8 cellular contexts compared by ENCODE assay signal in the genomic region with DNA sequence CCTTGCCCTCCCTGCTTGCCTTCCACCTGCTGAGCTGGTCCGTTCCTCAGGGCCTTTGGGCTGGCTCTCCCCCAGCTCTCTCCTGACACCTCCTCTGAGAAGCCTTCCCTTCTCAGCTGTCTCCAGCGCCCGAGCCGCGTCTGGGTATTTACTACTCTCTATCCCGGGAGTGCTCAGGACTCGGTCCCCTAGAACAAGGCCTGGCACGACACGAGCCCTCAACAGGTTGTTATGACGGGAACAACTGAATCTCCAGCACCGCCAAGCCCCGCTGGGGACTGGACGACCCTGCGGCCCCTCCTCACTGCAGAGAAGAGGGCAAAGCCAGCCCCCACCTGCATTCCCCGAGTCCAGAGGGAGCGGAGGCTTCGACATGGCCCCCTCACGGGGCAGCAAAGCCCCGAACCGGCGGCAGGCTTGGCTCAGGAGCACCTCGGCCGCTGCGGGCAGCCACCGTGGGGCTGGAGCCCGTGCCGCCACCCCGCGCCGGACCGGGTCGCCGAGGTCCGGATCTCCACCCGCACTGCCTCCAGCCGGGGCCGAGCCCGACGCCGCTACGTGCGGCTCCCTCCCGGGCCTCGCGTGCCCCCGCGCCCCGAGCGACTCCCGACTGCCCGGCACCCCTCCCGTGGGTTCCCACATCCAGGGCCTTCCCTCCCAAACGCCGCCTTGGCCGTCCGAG. TPM values are rescaled to one million over a fixed set of nuclear protein-coding genes. Genes with fewer than 3 reads are reported as not detected.
DNase-seq lines count a peak whose midpoint lies in the region; ATAC-seq and TF ChIP-seq lines count a peak whose summit lies in the region.

No MANE protein-coding gene starts in this region.

- H3K79me1 ChIP-seq in H9 (ENCODE audit: insufficient read depth, low read depth, low read length, poor library complexity, severe bottlenecking): no peaks in the 10 kb centered on the region

- H4K20me1 ChIP-seq in H9 (ENCODE audit: control insufficient read depth, insufficient read depth, insufficient read length): peaks cover 3% of the 10 kb centered on the region

- no peak overlapping the region for H2AFZ ChIP-seq in H9 (ENCODE audit: low read length)

- H3K4me3 ChIP-seq in RWPE2 (ENCODE audit: severe bottlenecking) (peak overlapping the region; percentile 79), mononuclear cell (ENCODE audit: low read length) (peak overlapping the region; percentile 78)

- no peaks in the 10 kb centered on the region; a peak in 1 of 5 replicates for H3K9me3 Mint-ChIP-seq in H9

- H3K23me2 ChIP-seq in H9 (ENCODE audit: insufficient read length, low read depth, low read length, poor library complexity, severe bottlenecking): peaks cover 5% of the 10 kb centered on the region

- H3K9ac ChIP-seq in ES-I3 (ENCODE audit: low read depth, low read length): peak overlapping the region; percentile 82
- H3K9ac ChIP-seq in H9 (ENCODE audit: extremely low read depth, insufficient read length, low read length): peak overlapping the region; percentile 35

- H2BK120ac ChIP-seq in H9 (ENCODE audit: low read depth, low read length, poor library complexity, severe bottlenecking): no peak overlapping the region

- no peak overlapping the region for H2BK20ac ChIP-seq in H9 (ENCODE audit: low read depth, low read length, poor library complexity, severe bottlenecking)

- no peak overlapping the region for H2BK15ac ChIP-seq in H9 (ENCODE audit: low read depth, low read length)

- no peak for TF ChIP-seq CTCF in H9 (conservative IDR thresholded peaks at IDR 0.05)
- TF ChIP-seq CTCF in RWPE2 (IDR thresholded peaks at IDR 0.05; ENCODE audit: poor library complexity, severe bottlenecking): no peak

- no peaks in the 10 kb centered on the region for H3K79me2 ChIP-seq in H9 (ENCODE audit: insufficient read depth, low read length)

- no CpG with 5 or more reads among the region's 56 CpGs for WGBS in H9 (ENCODE audit: extremely low coverage, insufficient read length, low lambda C conversion rate)

- H3K4me1 ChIP-seq in ES-I3 (ENCODE audit: insufficient read depth, low read length): peaks cover 10% of the 10 kb centered on the region
- H3K4me1 ChIP-seq in H9 (ENCODE audit: insufficient read depth, low read length): no peaks in the 10 kb centered on the region
- H3K4me1 ChIP-seq in RWPE2 (ENCODE audit: insufficient read depth, poor library complexity, severe bottlenecking): peaks cover 8% of the 10 kb centered on the region
- H3K4me1 ChIP-seq in mononuclear cell (ENCODE audit: insufficient read depth, low read length): peaks cover 35% of the 10 kb centered on the region

- no peak overlapping the region for H2BK5ac ChIP-seq in H9 (ENCODE audit: insufficient read length, low read length)

- no peak overlapping the region for H2BK12ac ChIP-seq in H9 (ENCODE audit: insufficient read length, low read depth, low read length)

- peak overlapping the region; percentile 75 to 93 for H3K4me3 Mint-ChIP-seq in H9

- H3K36me3 ChIP-seq in ES-I3 (ENCODE audit: insufficient read depth, low read length) (no peaks in the 10 kb centered on the region), RWPE2 (ENCODE audit: low read depth) (no peaks in the 10 kb centered on the region)

- ATAC-seq in RWPE2 (ENCODE audit: low read depth) (peak; percentile 1; the same call in 2 of the 3 replicates), HG02610 (IDR thresholded peaks at IDR 0.05; ENCODE audit: unreplicated experiment) (no peak)

- no peak overlapping the region for H3K18ac ChIP-seq in H9 (ENCODE audit: insufficient read length, low read depth, low read length)

- no peak overlapping the region for H3T11ph ChIP-seq in H9 (ENCODE audit: low read length)

- H3K9me3 ChIP-seq in ES-I3 (ENCODE audit: control insufficient read depth, insufficient read depth, low read length): no peaks in the 10 kb centered on the region
- H3K9me3 ChIP-seq in H9 (ENCODE audit: control insufficient read depth, low read depth, low read length): no peaks in the 10 kb centered on the region
- no peaks in the 10 kb centered on the region for H3K9me3 ChIP-seq in RWPE2 (ENCODE audit: severe bottlenecking)
- H3K9me3 ChIP-seq in mononuclear cell (ENCODE audit: low read depth, low read length): no peaks in the 10 kb centered on the region

- DNase-seq in H9 (no peak), RWPE2 (ENCODE audit: low spot score) (no peak), ureter (ENCODE audit: low spot score) (peak; percentile 52), Ammon's horn (ENCODE audit: low spot score) (no peak)
- DNase-seq in effector CD4-positive, alpha-beta T cell: peak; percentile 16

- H4K8ac ChIP-seq in H9 (replicated peaks; ENCODE audit: insufficient read length, low read depth, low read length): no peak overlapping the region

- H3K27me3 Mint-ChIP-seq in H9 (ENCODE audit: low read depth): peaks cover 4% of the 10 kb centered on the region

- no peak overlapping the region for H3K27ac Mint-ChIP-seq in H9

- peaks cover 21 to 22% of the 10 kb centered on the region in 2 experiments for H3K4me1 Mint-ChIP-seq in H9

- H3K27me3 ChIP-seq in H9 (ENCODE audit: insufficient read depth, low read length) (no peaks in the 10 kb centered on the region), RWPE2 (ENCODE audit: insufficient read depth, poor library complexity, severe bottlenecking) (no peaks in the 10 kb centered on the region), mononuclear cell (ENCODE audit: insufficient read depth, low read length) (no peaks in the 10 kb centered on the region)

- H3K4me2 ChIP-seq in H9 (ENCODE audit: insufficient read depth, insufficient read length, low read length): peak overlapping the region; percentile 34

- no peak overlapping the region for H4K5ac ChIP-seq in H9 (ENCODE audit: insufficient read length, low read depth, low read length)

- H4K91ac ChIP-seq in H9 (ENCODE audit: insufficient read length, low read depth, low read length): no peak overlapping the region

- H2AK5ac ChIP-seq in H9 (ENCODE audit: insufficient read length, low read length): no peak overlapping the region

- H3K27ac ChIP-seq in H9 (ENCODE audit: insufficient read length, low read depth, low read length) (no peak overlapping the region), RWPE2 (ENCODE audit: poor library complexity, severe bottlenecking) (peak overlapping the region; percentile 75)

- no peak overlapping the region for H3K23ac ChIP-seq in H9 (ENCODE audit: insufficient read length, low read depth, low read length)

- no peak overlapping the region for H3K56ac ChIP-seq in H9 (ENCODE audit: insufficient read length, low read depth, low read length)

- H3K14ac ChIP-seq in H9 (ENCODE audit: insufficient read depth, low read length): no peak overlapping the region

- H3K36me3 Mint-ChIP-seq in H9 (ENCODE audit: insufficient read depth in 1 of 3, low read depth in 3 of 3): peaks cover 0 to 8% (median 4%) of the 10 kb centered on the region in 3 experiments; a peak in 3 of 7 replicates

- H3K4ac ChIP-seq in H9 (ENCODE audit: low read depth, low read length): no peak overlapping the region

RNA-seq across cellular contexts. Expression of a gene that starts 0.8 kb away (rescaled TPM):
- total RNA-seq in H9 (2021) (19.3 and 20.0 TPM in 2 replicates), mononuclear cell (9.3 TPM), ureter (30.5 TPM)

RNA-seq across cellular contexts. Expression of a gene that starts 8.5 kb away (rescaled TPM):
- 164 and 170 TPM in 2 replicates for total RNA-seq in H9 (2021)
- total RNA-seq in mononuclear cell: 8.9 TPM
- 12.2 TPM for total RNA-seq in ureter

RNA-seq across cellular contexts. Expression of a gene that starts 39.2 kb away (rescaled TPM):
- total RNA-seq in H9 (2021) (24.6 and 24.8 TPM in 2 replicates), mononuclear cell (1.9 TPM), ureter (15.9 TPM)

Comparison
In these comparisons a context has a peak if more than half of its experiments do, and no peak if none do; other contexts are left out.
1. DNase-seq: peak in effector CD4-positive, alpha-beta T cell (single experiment) and ureter (single experiment); none in H9 (single experiment), RWPE2 (single experiment) and Ammon's horn (single experiment).
2. RNA of a gene that starts 8.5 kb away (total RNA-seq): 164 to 170 TPM in H9; 12.2 TPM in ureter (single experiment) and 8.9 TPM in mononuclear cell (single experiment); every median in the first group is over 10 times any median in the second.